In the genomic region with DNA sequence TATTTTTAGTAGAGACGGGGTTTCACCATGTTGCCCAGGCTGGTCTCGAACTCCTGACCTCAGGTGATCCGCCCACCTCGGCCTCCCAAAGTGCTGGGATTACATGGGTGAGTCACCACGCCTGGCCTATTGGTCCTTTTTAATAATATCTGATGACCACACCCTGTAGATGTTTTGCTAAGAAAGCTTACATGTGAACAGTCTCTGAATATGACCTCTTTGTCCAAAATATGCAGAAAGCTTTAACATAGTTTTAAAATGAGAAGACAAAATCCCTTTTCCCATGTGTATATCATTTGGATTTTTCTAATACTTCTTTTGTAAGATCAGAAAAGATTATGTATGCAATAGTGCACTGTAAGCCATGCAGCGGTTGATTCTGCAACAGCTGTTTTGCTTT, we compare ENCODE assay signal across 26 cellular contexts. TPM values are rescaled to one million over a fixed set of nuclear protein-coding genes. Genes with fewer than 3 reads are reported as not detected.
DNase-seq lines count a peak whose midpoint lies in the region; ATAC-seq and TF ChIP-seq lines count a peak whose summit lies in the region.
"Had no signal": no experiment of that assay in that cellular context is flagged by ENCODE, and none has a peak within 500 bp of the region (broad histone marks: within the 10 kb centered on the region; RNA-seq: fewer than 3 reads in every experiment).

No MANE protein-coding gene starts in this region.

- TF ChIP-seq POLR2A in spleen (IDR thresholded peaks at IDR 0.05): no peak

- H3K4me1 Mint-ChIP-seq in osteocyte (ENCODE audit: unreplicated experiment): peaks cover 47% of the 10 kb centered on the region

- WGBS in spleen, 5 donors: 86 to 98% (median 93%) methylated on average over 6 of the region's 6 CpGs

- no peak overlapping the region for H3K4me3 Mint-ChIP-seq in osteocyte (ENCODE audit: unreplicated experiment)
- H3K4me3 Mint-ChIP-seq: dendritic cell treated with granulocyte-macrophage colony-stimulating factor and Interleukin-4, amounts not matched to agents 40 ng/mL and 50 ng/mL, for 4 days; H9; stimulated activated memory B cell treated with anti-CD40 and anti-IgM and Interleukin-4, amounts not matched to agents 10 μg/mL and 1 μg/mL and 100 μg/mL, for 72 hours had no signal

- no peaks in the 10 kb centered on the region for H3K27me3 Mint-ChIP-seq in osteocyte (ENCODE audit: unreplicated experiment)
- H3K27me3 Mint-ChIP-seq: dendritic cell treated with granulocyte-macrophage colony-stimulating factor and Interleukin-4, amounts not matched to agents 40 ng/mL and 50 ng/mL, for 4 days; progenitor cell of endocrine pancreas; stimulated activated memory B cell treated with anti-CD40 and anti-IgM and Interleukin-4, amounts not matched to agents 10 μg/mL and 1 μg/mL and 100 μg/mL, for 72 hours had no signal

- no peak for ATAC-seq in left colon
- ATAC-seq: SK-N-SH treated with all-trans-retinoic acid at 6 μM for 48 hours had no signal

- no peaks in the 10 kb centered on the region for H3K36me3 Mint-ChIP-seq in osteocyte (ENCODE audit: unreplicated experiment)

- H3K9me3 ChIP-seq in spleen: no peaks in the 10 kb centered on the region
- H3K9me3 ChIP-seq: breast epithelium, testis, vagina had no signal

- H3K27ac ChIP-seq in spleen: no peak overlapping the region
- H3K27ac ChIP-seq: breast epithelium, KMS-11, RWPE1, testis, vagina had no signal

- H3K4me1 ChIP-seq in spleen: peaks cover 0 to 21% (median 1%) of the 10 kb centered on the region in 6 donors
- H3K4me1 ChIP-seq: breast epithelium had no signal

- no peak overlapping the region for H3K4me3 ChIP-seq in spleen
- H3K4me3 ChIP-seq: breast epithelium, testis, vagina had no signal

- no peaks in the 10 kb centered on the region for H3K27me3 ChIP-seq in spleen (replicated peaks in 1 of 7)
- H3K27me3 ChIP-seq: breast epithelium, testis, vagina had no signal

- H3K27ac Mint-ChIP-seq in osteocyte (ENCODE audit: unreplicated experiment): peak overlapping the region; percentile 79
- H3K27ac Mint-ChIP-seq: dendritic cell treated with granulocyte-macrophage colony-stimulating factor and Interleukin-4, amounts not matched to agents 40 ng/mL and 50 ng/mL, for 4 days; progenitor cell of endocrine pancreas; stimulated activated memory B cell treated with anti-CD40 and anti-IgM and Interleukin-4, amounts not matched to agents 10 μg/mL and 1 μg/mL and 100 μg/mL, for 72 hours had no signal

- H3K36me3 ChIP-seq in spleen: no peaks in the 10 kb centered on the region
- H3K36me3 ChIP-seq: breast epithelium, vagina had no signal

- intact Hi-C loops in left colon (cut with DNase I, micrococcal nuclease) (no loop called here), spleen (cut with DNase I; ENCODE audit: low total_unique reads) (no loop called here)

- H3K9me3 Mint-ChIP-seq in osteocyte (ENCODE audit: unreplicated experiment): no peaks in the 10 kb centered on the region
- H3K9me3 Mint-ChIP-seq: dendritic cell treated with granulocyte-macrophage colony-stimulating factor and Interleukin-4, amounts not matched to agents 40 ng/mL and 50 ng/mL, for 4 days; H9; stimulated activated memory B cell treated with anti-CD40 and anti-IgM and Interleukin-4, amounts not matched to agents 10 μg/mL and 1 μg/mL and 100 μg/mL, for 72 hours had no signal

- DNase-seq in AG20443 (ENCODE audit: low spot score): peak; percentile 37
- peak; percentile 20 for DNase-seq in HS-5 (ENCODE audit: low read depth)
- peak; percentile 84 for DNase-seq in fibroblast of gingiva (ENCODE audit: low read depth)
- no peak for DNase-seq in osteocyte (ENCODE audit: extremely low spot score, unreplicated experiment)
- no peak for DNase-seq in COLO829 (ENCODE audit: low spot score)
- no peak for DNase-seq in putamen (ENCODE audit: low spot score)
- no peak for DNase-seq in left colon
- DNase-seq in spleen: no peak
- DNase-seq: activated CD4-positive, alpha-beta T cell treated with anti-CD3 and anti-CD28 coated beads, Interleukin-2, amount 50 U/mL, for 48 hours; activated CD4-positive, CD25-positive, alpha-beta regulatory T cell; activated effector memory CD4-positive, alpha-beta T cell treated with anti-CD3 and anti-CD28 coated beads, Interleukin-2, amount 50 U/mL, for 16 hours; H9; islet precursor cell; NCI-H1694 treated with DMSO at 0.1 percent for 48 hours; NCI-H748 treated with DMSO at 0.1 percent for 48 hours; stimulated activated CD4-positive, alpha-beta T cell treated with anti-CD3 and anti-CD28 coated beads, Interleukin-2, amount 100 ng/mL, for 24 hours; T-helper 9 cell; testis had no signal

- no peak for TF ChIP-seq CTCF in osteocyte (IDR thresholded peaks at IDR 0.05)
- no peak for TF ChIP-seq CTCF in spleen (IDR thresholded peaks at IDR 0.05 in 8 of 11, conservative IDR thresholded peaks at IDR 0.05 in 3 of 11)

RNA-seq across cellular contexts. Expression of gene MCU, which starts 38.5 kb away (rescaled TPM):
- total RNA-seq in osteocyte: 29.4 and 31.4 TPM in 2 replicates
- total RNA-seq in left colon: 100 to 1,000 TPM in 1 of 2 donors, 10 to 100 TPM in 1; 84.6 to 106 TPM
- total RNA-seq in spleen: 10 to 100 TPM; 17.0 to 29.2 (median 25.3) TPM
- 10 to 100 TPM in 1 of 3 donors, 1 to 10 TPM in 2; 7.2 to 11.8 (median 7.7) TPM for polyA plus RNA-seq in spleen

Comparison
In these comparisons a context has a peak if more than half of its experiments do, and no peak if none do; other contexts are left out.
1. DNase-seq: peak in AG20443 (single experiment), HS-5 (single experiment) and fibroblast of gingiva (single experiment); none in osteocyte (single experiment), COLO829 (single experiment), putamen (single experiment), left colon (0 of 2) and spleen (single experiment).